8 cellular contexts compared by ENCODE assay signal in the genomic region with DNA sequence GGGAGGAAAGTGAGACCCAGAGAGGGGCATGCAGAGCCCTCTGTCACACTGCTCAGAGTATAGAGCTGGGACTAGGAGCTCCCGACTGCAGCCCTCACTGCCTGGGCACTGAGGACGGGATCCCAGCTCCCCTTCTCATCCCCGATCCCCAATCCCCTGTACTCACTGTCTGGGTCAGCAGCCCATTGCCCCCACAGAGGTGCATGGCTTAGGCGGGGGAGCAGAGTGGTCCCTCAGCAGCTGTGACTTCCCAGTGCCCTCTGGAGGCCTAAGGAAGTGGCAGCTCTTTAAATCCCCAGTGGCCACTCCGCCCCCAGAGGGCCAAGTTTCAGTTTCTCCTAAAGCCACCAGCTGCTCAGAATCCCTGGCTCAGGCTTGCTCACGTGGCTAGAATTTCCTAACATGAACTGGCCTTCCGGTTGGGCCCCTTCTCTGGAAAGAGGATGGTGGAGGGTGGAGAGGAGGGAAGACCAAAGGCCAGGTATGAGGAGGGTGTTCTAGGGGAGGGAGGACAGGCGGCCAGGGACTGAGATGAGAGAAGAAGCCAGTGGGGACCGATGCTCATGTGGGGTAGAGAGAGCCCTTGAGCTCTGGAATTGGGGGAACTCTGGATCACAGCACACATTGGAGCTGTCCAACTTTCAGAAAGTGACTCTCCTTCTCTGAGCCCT. TPM values are rescaled to one million over a fixed set of nuclear protein-coding genes. Genes with fewer than 3 reads are reported as not detected.
DNase-seq lines count a peak whose midpoint lies in the region; ATAC-seq, FAIRE-seq and TF ChIP-seq lines count a peak whose summit lies in the region.

A gene with protein sequence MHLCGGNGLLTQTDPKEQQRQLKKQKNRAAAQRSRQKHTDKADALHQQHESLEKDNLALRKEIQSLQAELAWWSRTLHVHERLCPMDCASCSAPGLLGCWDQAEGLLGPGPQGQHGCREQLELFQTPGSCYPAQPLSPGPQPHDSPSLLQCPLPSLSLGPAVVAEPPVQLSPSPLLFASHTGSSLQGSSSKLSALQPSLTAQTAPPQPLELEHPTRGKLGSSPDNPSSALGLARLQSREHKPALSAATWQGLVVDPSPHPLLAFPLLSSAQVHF (minus strand): TSS at position 262 of the 671 bp plus-strand sequence. CDS start 57 bp downstream, at position 205.

- POLR2A ChIA-PET in RWPE1 (lab: Yijun Ruan, JAX; ENCODE audit: low non-redundant PET), result interaction anchor here (0.6 kb wide), 1 partner anchor 101 kb away, joined by 3 read pairs; no protein-coding TSS in a partner anchor
- POLR2A ChIA-PET in H1 (lab: Charles Lee; ENCODE audit: partially characterized antibody), result interaction anchor here (0.6 to 2.8 kb wide), 12 partner anchors 9 to 191 kb away, joined by 3 to 20 read pairs (median 4); partner anchors contain the start of genes ARL2, GPHA2, MEN1 and PPP2R5B

- H3K79me1 ChIP-seq in H1 (ENCODE audit: low read depth, low read length), result no peaks in the 10 kb centered on the region

- no peaks in the 10 kb centered on the region for H3K9me3 ChIP-seq in H1 (ENCODE audit: insufficient read depth in 2 of 2, low read depth in 1 of 2, low read length in 1 of 2)
- H3K9me3 ChIP-seq in lower lobe of right lung, result no peaks in the 10 kb centered on the region
- no peaks in the 10 kb centered on the region for H3K9me3 ChIP-seq in suprapubic skin

- H4K8ac ChIP-seq in H1 (ENCODE audit: extremely low read depth, insufficient read depth, low read length), result peak within 1 kb of the TSS; percentile 80; the same call in 1 of the 2 replicates

- peak; percentile 94 to 97 for ATAC-seq in lower lobe of right lung
- no peak for ATAC-seq in GM21825 (IDR thresholded peaks at IDR 0.05; ENCODE audit: unreplicated experiment)

- TF ChIP-seq CTCF in RWPE1 (conservative IDR thresholded peaks at IDR 0.05; ENCODE audit: low read depth), result no peak
- TF ChIP-seq CTCF in H1 (IDR thresholded peaks at IDR 0.05; ENCODE audit: control extremely low read depth in 1 of 3, insufficient read depth in 1 of 3, low read depth in 1 of 3, low read length in 3 of 3), result peak; percentile 72 to 97 (median 82)
- TF ChIP-seq CTCF in lower lobe of right lung (IDR thresholded peaks at IDR 0.05), result peak; percentile 71
- peak in 1 of 2 donors; percentile 13 for TF ChIP-seq CTCF in suprapubic skin (IDR thresholded peaks at IDR 0.05)

- FAIRE-seq in H1 (lab: Jason Lieb, UNC), result no peak

- peak within 1 kb of the TSS; percentile 66 for H3K56ac ChIP-seq in H1 (replicated peaks; ENCODE audit: insufficient read length, low read depth, low read length)

- H2BK20ac ChIP-seq in H1 (ENCODE audit: low read length), result peak within 1 kb of the TSS; percentile 67

- H3K27me3 ChIP-seq in H1 (replicated peaks in 1 of 4; ENCODE audit: control insufficient read depth in 3 of 4, extremely low read depth in 1 of 4, insufficient read depth in 3 of 4, low read length in 3 of 4) (no peaks in the 10 kb centered on the region), lower lobe of right lung (ENCODE audit: low read depth) (no peaks in the 10 kb centered on the region), suprapubic skin (no peaks in the 10 kb centered on the region)

- TF ChIP-seq POLR2A in H1 (IDR thresholded peaks at IDR 0.05; ENCODE audit: control extremely low read depth in 1 of 2, low read depth in 2 of 2, low read length in 2 of 2) (0 out of 3 replicates have a peak, but pooled peaks of 1 of the 2 experiments have one; percentile 47), suprapubic skin (IDR thresholded peaks at IDR 0.05) (no peak)

- H3K4me3 ChIP-seq in H1 (ENCODE audit: extremely low read depth in 1 of 4, insufficient read depth in 2 of 4, low read depth in 3 of 4, low read length in 4 of 4) (peak within 1 kb of the TSS in 3 of 4 experiments; percentile 8 to 36 (median 23); a peak in 5 of 8 replicates), lower lobe of right lung (peak within 1 kb of the TSS; percentile 72), suprapubic skin (peak within 1 kb of the TSS; percentile 30)

- H2BK15ac ChIP-seq in H1 (ENCODE audit: low read length), result peak within 1 kb of the TSS; percentile 96

- peak within 1 kb of the TSS; percentile 72 for H3K18ac ChIP-seq in H1 (ENCODE audit: extremely low read depth, low read length)

- H3K23me2 ChIP-seq in H1 (ENCODE audit: low read depth, low read length), result no peaks in the 10 kb centered on the region

- H3K9ac ChIP-seq in H1 (replicated peaks in 1 of 4; ENCODE audit: extremely low read depth in 1 of 4, low read depth in 3 of 4, low read length in 3 of 4), result no peak within 1 kb of the TSS; a peak in 1 of 7 replicates

- intact Hi-C loops in lower lobe of right lung (cut with DNase I), result no loop called here

- peak within 1 kb of the TSS; percentile 9 for H4K5ac ChIP-seq in H1 (ENCODE audit: insufficient read length, low read depth, low read length)

- CTCF ChIA-PET in RWPE1 (lab: Yijun Ruan, JAX), result interaction anchor here (0.5 to 2.0 kb wide), 6 partner anchors 11 to 185 kb away, joined by 3 to 6 read pairs (median 4); partner anchors contain the start of gene ARL2
- CTCF ChIA-PET in H1 (lab: Charles Lee; ENCODE audit: partially characterized antibody), result interaction anchor here (0.6 to 6.1 kb wide), 39 partner anchors 9 to 600 kb away, joined by 3 to 65 read pairs (median 4); partner anchors contain the start of genes ARL2, EHD1, GPHA2 and SAC3D1

- H2BK12ac ChIP-seq in H1 (ENCODE audit: low read depth, low read length), result peak within 1 kb of the TSS; percentile 84; the same call in 1 of the 2 replicates

- no peaks in the 10 kb centered on the region for H3K79me2 ChIP-seq in H1 (ENCODE audit: control insufficient read depth in 1 of 2, insufficient read depth in 2 of 2, low read length in 2 of 2)

- H3K4ac ChIP-seq in H1 (replicated peaks; ENCODE audit: insufficient read length, low read depth, low read length), result no peak within 1 kb of the TSS

- H3K4me1 ChIP-seq in H1 (replicated peaks in 1 of 4; ENCODE audit: control insufficient read depth in 3 of 4, insufficient read depth in 4 of 4, low read length in 3 of 4) (peaks cover 0 to 9% (median 1%) of the 10 kb centered on the region in 4 experiments; a peak in 2 of 7 replicates), lower lobe of right lung (peaks cover 34% of the 10 kb centered on the region), suprapubic skin (no peaks in the 10 kb centered on the region)

- 30% methylated on average over 9 of the region's 9 CpGs; no CpG with 5 or more reads in 1 of the 2 experiments for WGBS in H1 (ENCODE audit: extremely low coverage in 1 of 2, insufficient coverage in 1 of 2, insufficient read length in 1 of 2, insufficient replicate concordance in 2 of 2, low coverage in 1 of 2, low lambda C conversion rate in 2 of 2, missing lambda C conversion rate in 1 of 2), 2 experiments
- 27% methylated on average over 6 of the region's 9 CpGs for WGBS in suprapubic skin

- H2AK5ac ChIP-seq in H1 (ENCODE audit: low read depth, low read length), result no peak within 1 kb of the TSS

- peak within 1 kb of the TSS; percentile 1 to 58; a peak in 3 of 4 replicates for H3K4me2 ChIP-seq in H1 (ENCODE audit: insufficient read depth in 1 of 2, low read depth in 2 of 2, low read length in 2 of 2)

- H2AFZ ChIP-seq in H1 (ENCODE audit: low read length), result peak within 1 kb of the TSS; percentile 90

- no peak for TF ChIP-seq EP300 in H1 (IDR thresholded peaks at IDR 0.05; ENCODE audit: borderline replicate concordance in 1 of 2, low read depth in 2 of 2, low read length in 2 of 2)
- no peak for TF ChIP-seq EP300 in suprapubic skin (IDR thresholded peaks at IDR 0.05)

- H4K91ac ChIP-seq in H1 (replicated peaks; ENCODE audit: insufficient read length, low read length), result peak within 1 kb of the TSS; percentile 83

- H3K36me3 ChIP-seq in H1 (ENCODE audit: control insufficient read depth in 2 of 4, insufficient read depth in 4 of 4, low read length in 3 of 4) (no peaks in the 10 kb centered on the region), lower lobe of right lung (peaks cover 7% of the 10 kb centered on the region), suprapubic skin (no peaks in the 10 kb centered on the region)

- no peak within 1 kb of the TSS for H3K23ac ChIP-seq in H1 (ENCODE audit: insufficient read length)

- DNase-seq in DMS153 (lab: John Stamatoyannopoulos, UW), result peak; percentile 70
- peak; percentile 78 for DNase-seq in HuH-7.5 (ENCODE audit: low spot score)
- DNase-seq in RWPE1 (ENCODE audit: low spot score), result peak; percentile 60
- DNase-seq in H1 (ENCODE audit: low read depth in 1 of 2, low spot score in 2 of 2), result peak; percentile 49 to 78
- DNase-seq in lower lobe of right lung, result peak; percentile 89
- DNase-seq in suprapubic skin (ENCODE audit: low spot score in 2 of 2), result no peak
- no peak for DNase-seq in effector CD8-positive, alpha-beta T cell (lab: John Stamatoyannopoulos, UW)

- peak; percentile 69 to 77 for TF ChIP-seq RAD21 in H1 (IDR thresholded peaks at IDR 0.05 in 1 of 2, conservative IDR thresholded peaks at IDR 0.05 in 1 of 2; ENCODE audit: low read depth in 2 of 2, low read length in 2 of 2)

- H2BK120ac ChIP-seq in H1 (replicated peaks; ENCODE audit: low read depth, low read length), result peak within 1 kb of the TSS; percentile 36

- peak within 1 kb of the TSS; percentile 78 for H2BK5ac ChIP-seq in H1 (ENCODE audit: low read depth, low read length)

- H3K27ac ChIP-seq in RWPE1 (peak within 1 kb of the TSS; percentile 59), H1 (ENCODE audit: low read depth, low read length) (peak within 1 kb of the TSS; percentile 50), lower lobe of right lung (peak within 1 kb of the TSS; percentile 86), suprapubic skin (no peak within 1 kb of the TSS)

- no peak within 1 kb of the TSS for H3K14ac ChIP-seq in H1 (ENCODE audit: insufficient read length)

- no peaks in the 10 kb centered on the region for H4K20me1 ChIP-seq in H1 (replicated peaks in 1 of 2; ENCODE audit: control insufficient read depth in 1 of 2, insufficient read depth in 2 of 2, low read length in 2 of 2)

TF ChIP-seq in H1, 55 proteins besides CTCF, POLR2A, EP300 and RAD21 (continues in another document):
- no peak for TF ChIP-seq KDM5A (IDR thresholded peaks at IDR 0.05; ENCODE audit: low read length)

RNA-seq across cellular contexts. Expression of the gene that starts here (rescaled TPM):
- total RNA-seq in H1 (2021; fragmentation: NEBNext Ultra II Directional; extraction: Animal tissue kit (Norgen Biotek cat#: 25700)), result 1.4 and 2.0 TPM in 2 replicates
- 3.1 and 4.6 TPM in 2 replicates for polyA plus RNA-seq in H1 (2011; rRNA removed)
- 2.0 TPM for polyA plus RNA-seq in H1 (2011; cell fraction: cytosol; rRNA removed)
- polyA plus RNA-seq in H1 (2011; cell fraction: nucleus; rRNA removed), result 1.9 TPM
- polyA plus RNA-seq in H1 (2012, experiment 1 of 2), result 1.2 to 2.1 TPM (median 1.8 TPM) in 4 replicates
- polyA plus RNA-seq in H1 (2012, experiment 2 of 2), result 2.2 TPM
- polyA plus RNA-seq in H1 (2013, experiment 1 of 2), result 1.5 TPM
- polyA plus RNA-seq in H1 (2013, experiment 2 of 2), result 1.3 TPM
- 1.8 and 2.0 TPM in 2 replicates for polyA minus RNA-seq in H1 (2011; rRNA and poly(A)+ RNA removed)
- 0.95 TPM for polyA minus RNA-seq in H1 (2011; cell fraction: cytosol; rRNA and poly(A)+ RNA removed)
- polyA minus RNA-seq in H1 (2011; cell fraction: nucleus; rRNA and poly(A)+ RNA removed), result 1.4 TPM
- 8.6 TPM for total RNA-seq in lower lobe of right lung
- total RNA-seq in suprapubic skin, result under 1 TPM in 2 of 4 donors, not detected in 2; 0.30 to 0.38 TPM

Comparison
In these comparisons a context has a peak if more than half of its experiments do, and no peak if none do; other contexts are left out.
1. DNase-seq: peak in DMS153 (single experiment), HuH-7.5 (single experiment), RWPE1 (single experiment), H1 (2 of 2) and lower lobe of right lung (single experiment); none in suprapubic skin (0 of 2) and effector CD8-positive, alpha-beta T cell (single experiment).
2. Peak in every context shown above with its lines, with median percentiles within 50 percentile points of each other: H3K4me3 ChIP-seq.